23 cellular contexts compared by ENCODE assay signal in the genomic region with DNA sequence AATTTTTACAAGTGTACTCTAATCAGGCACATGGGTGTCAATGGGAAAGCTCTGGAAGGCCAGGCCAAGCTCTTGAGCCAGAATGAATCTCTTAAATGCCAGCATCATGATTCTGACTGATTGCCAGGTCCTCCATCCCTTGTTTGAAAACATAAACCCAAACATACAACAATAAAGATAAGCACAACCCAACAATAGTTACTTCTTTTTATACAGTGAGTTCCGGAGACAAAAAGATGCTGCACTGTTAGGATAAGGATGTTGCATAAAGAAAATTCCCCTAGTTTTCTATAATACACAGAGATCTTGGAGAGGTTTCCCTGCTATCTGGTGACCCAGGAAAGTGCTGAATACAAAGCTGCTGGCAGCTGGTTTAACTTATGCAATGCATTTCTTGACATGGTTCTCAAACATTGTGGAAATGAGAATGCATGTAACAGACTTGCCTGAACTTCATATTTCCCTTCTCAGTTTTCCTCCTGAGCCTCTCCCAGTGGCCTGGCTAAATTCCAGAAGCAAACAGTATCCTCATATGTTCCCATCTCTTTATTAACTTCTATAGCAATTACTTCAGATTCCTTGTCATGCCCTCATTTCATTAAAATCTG.
DNase-seq lines count a peak whose midpoint lies in the region; ATAC-seq and TF ChIP-seq lines count a peak whose summit lies in the region.
"Had no signal": no experiment of that assay in that cellular context is flagged by ENCODE, and none has a peak within 500 bp of the region (broad histone marks: within the 10 kb centered on the region; RNA-seq: fewer than 3 reads in every experiment).

No MANE protein-coding gene starts in this region.

- peaks cover 8% of the 10 kb centered on the region for H3K36me3 Mint-ChIP-seq in nephron (ENCODE audit: low read depth)

- H2AFZ ChIP-seq in trophoblast cell (ENCODE audit: insufficient read depth, low read length, poor library complexity): no peak overlapping the region
- H2AFZ ChIP-seq: GM23248 had no signal

- no peak overlapping the region for H3K18ac ChIP-seq in trophoblast cell (ENCODE audit: low read length)

- no peak overlapping the region for H4K91ac ChIP-seq in trophoblast cell (ENCODE audit: low read depth, low read length)

- H2BK5ac ChIP-seq in trophoblast cell (ENCODE audit: low read depth, low read length, poor library complexity): no peak overlapping the region

- no peak overlapping the region for H2BK120ac ChIP-seq in trophoblast cell (ENCODE audit: insufficient read depth, low read length, poor library complexity)

- H3K79me1 ChIP-seq in trophoblast cell (ENCODE audit: low read length): peaks cover 5% of the 10 kb centered on the region

- no peak overlapping the region for H3K27ac ChIP-seq in trophoblast cell (ENCODE audit: low read depth, low read length)
- H3K27ac ChIP-seq: C4-2B, GM23248, Peyer's patch had no signal

- H3K27ac Mint-ChIP-seq in nephron: peak overlapping the region; percentile 52 to 67 (median 66)

- H3K9ac ChIP-seq in adipocyte (ENCODE audit: low read length) (no peak overlapping the region), trophoblast cell (ENCODE audit: low read length) (no peak overlapping the region)
- H3K9ac ChIP-seq: GM23248 had no signal

- ATAC-seq in HG02981 (IDR thresholded peaks at IDR 0.05; ENCODE audit: unreplicated experiment): no peak
- no peak for ATAC-seq in GM19455 (IDR thresholded peaks at IDR 0.05; ENCODE audit: unreplicated experiment)
- ATAC-seq: Right ventricle myocardium inferior had no signal

- no peak overlapping the region for H3K4me2 ChIP-seq in trophoblast cell (ENCODE audit: low read length)

- no peak overlapping the region for H3K14ac ChIP-seq in trophoblast cell (ENCODE audit: low read length)

- H3K36me3 ChIP-seq in adipocyte (ENCODE audit: control insufficient read depth, insufficient read depth, low read length, severe bottlenecking) (no peaks in the 10 kb centered on the region), MG63 (no peaks in the 10 kb centered on the region), trophoblast cell (ENCODE audit: control insufficient read depth in 1 of 2, insufficient read depth in 2 of 2, low read length in 2 of 2) (peaks cover 0 to 2% of the 10 kb centered on the region in 2 experiments)
- H3K36me3 ChIP-seq: HAP-1, Peyer's patch had no signal

- peaks cover 2% of the 10 kb centered on the region for H3K79me2 ChIP-seq in trophoblast cell (ENCODE audit: control insufficient read depth, insufficient read depth, low read length, poor library complexity)

- no peaks in the 10 kb centered on the region for H3K9me3 ChIP-seq in adipocyte (ENCODE audit: control insufficient read depth, low read length)
- H3K9me3 ChIP-seq in MG63: no peaks in the 10 kb centered on the region
- H3K9me3 ChIP-seq in trophoblast cell (ENCODE audit: insufficient read depth, low read depth, low read length): no peaks in the 10 kb centered on the region
- H3K9me3 ChIP-seq: HAP-1, Peyer's patch had no signal

- H3K4me1 ChIP-seq in adipocyte (ENCODE audit: control insufficient read depth, insufficient read depth, low read length) (peaks cover 14% of the 10 kb centered on the region), trophoblast cell (ENCODE audit: control insufficient read depth in 1 of 2, insufficient read depth in 2 of 2, low read length in 2 of 2) (peaks cover 5 to 8% of the 10 kb centered on the region in 2 experiments)
- H3K4me1 ChIP-seq: HAP-1, Peyer's patch had no signal

- H3K4me3 ChIP-seq in adipocyte (ENCODE audit: low read length): no peak overlapping the region
- H3K4me3 ChIP-seq in MG63: no peak overlapping the region
- H3K4me3 ChIP-seq in trophoblast cell (ENCODE audit: low read depth, low read length): no peak overlapping the region
- H3K4me3 ChIP-seq: GM23248, HAP-1, Peyer's patch had no signal

- no peaks in the 10 kb centered on the region for H3K9me3 Mint-ChIP-seq in nephron

- peaks cover 3% of the 10 kb centered on the region for H3K27me3 Mint-ChIP-seq in nephron (ENCODE audit: low read depth)

- no peak overlapping the region for H2BK12ac ChIP-seq in trophoblast cell (ENCODE audit: low read length)

- no peak overlapping the region for H4K12ac ChIP-seq in trophoblast cell (ENCODE audit: low read depth, low read length)

- peaks cover 36% of the 10 kb centered on the region for H3K4me1 Mint-ChIP-seq in nephron

- H3K27me3 ChIP-seq in adipocyte (replicated peaks; ENCODE audit: control insufficient read depth, insufficient read depth, low read length): no peaks in the 10 kb centered on the region
- no peaks in the 10 kb centered on the region for H3K27me3 ChIP-seq in MG63
- H3K27me3 ChIP-seq in trophoblast cell (ENCODE audit: insufficient read depth, low read length): no peaks in the 10 kb centered on the region
- H3K27me3 ChIP-seq: Peyer's patch had no signal

- no peak overlapping the region for H4K8ac ChIP-seq in trophoblast cell (ENCODE audit: low read depth, low read length)

- TF ChIP-seq CTCF in AG09319 (IDR thresholded peaks at IDR 0.05; ENCODE audit: low read depth, low read length): no peak
- TF ChIP-seq CTCF in nephron (IDR thresholded peaks at IDR 0.05; ENCODE audit: unreplicated experiment in 3 of 3): no peak

- no peak overlapping the region for H3K23ac ChIP-seq in trophoblast cell (ENCODE audit: low read length)

- WGBS in trophoblast cell (ENCODE audit: extremely low coverage, insufficient coverage, insufficient read length): no CpG with 5 or more reads among the region's 1 CpG

- no peak overlapping the region for H3K4ac ChIP-seq in trophoblast cell (ENCODE audit: low read depth, low read length)

- DNase-seq in AG09319 (ENCODE audit: extremely low read depth, low read depth): peak; percentile 41
- peak; percentile 87 for DNase-seq in adipocyte (ENCODE audit: low read depth)
- peak; percentile 82 for DNase-seq in fibroblast of peridontal ligament (ENCODE audit: extremely low read depth)
- DNase-seq in MG63: no peak
- DNase-seq in trophoblast cell: no peak
- DNase-seq: AML-193; DND-41; GM23248; Kasumi-1; MM.1S; NCI-H1092; NCI-H1436 treated with DMSO at 0.1 percent for 48 hours; NCI-H2029; NCI-H446; NCI-H526 treated with DMSO at 0.1 percent for 48 hours; NK-92 treated with Interleukin-12 subunit alpha and Interleukin-12 subunit beta, amount 100 ng/mL, for 24 hours; Peyer's patch had no signal

- no peak overlapping the region for H2AK5ac ChIP-seq in trophoblast cell (ENCODE audit: low read length)

- no peak overlapping the region for H3K4me3 Mint-ChIP-seq in nephron

Comparison
In these comparisons a context has a peak if more than half of its experiments do, and no peak if none do; other contexts are left out.
1. DNase-seq: peak in AG09319 (single experiment), adipocyte (single experiment) and fibroblast of peridontal ligament (single experiment); none in MG63 (single experiment) and trophoblast cell (0 of 2).